Comparison of ENCODE assay signal across 1 cellular context in the genomic region with DNA sequence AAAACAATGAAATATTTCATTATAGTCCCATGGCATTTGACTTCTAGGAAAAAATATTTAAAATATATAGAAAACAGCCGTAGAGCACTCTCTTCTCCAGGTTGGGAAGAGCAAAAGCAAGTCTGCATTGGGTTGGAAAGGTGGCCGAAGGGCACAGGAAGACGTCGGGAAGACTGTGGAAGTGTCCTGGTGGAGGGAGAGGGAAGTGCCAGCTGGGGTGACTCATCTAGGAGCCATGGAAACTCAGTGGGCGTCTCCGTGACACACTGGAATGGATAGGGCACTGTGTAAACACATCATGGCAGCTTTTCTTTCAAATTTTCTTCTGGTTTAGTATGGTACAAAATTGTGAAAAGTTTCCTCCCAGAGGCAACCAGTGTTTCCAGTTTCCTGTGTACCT.
TF ChIP-seq lines count a peak whose summit lies in the region.

No MANE protein-coding gene starts in this region.

TF ChIP-seq in IMR-90, 13 proteins besides CTCF, POLR2A, EP300 and RAD21 (continued from another document):
- TF ChIP-seq USF2 (IDR thresholded peaks at IDR 0.05; ENCODE audit: low read depth, low read length) (no peak), MAFK (IDR thresholded peaks at IDR 0.05; ENCODE audit: low read depth, low read length) (no peak), SMC3 (IDR thresholded peaks at IDR 0.05; ENCODE audit: low read depth, low read length) (peak; percentile 16; the same call in 1 of the 2 replicates), MAZ (IDR thresholded peaks at IDR 0.05; ENCODE audit: borderline replicate concordance, low read depth, low read length) (no peak), NFE2L2 (IDR thresholded peaks at IDR 0.05; ENCODE audit: low read depth, low read length) (no peak), MXI1 (IDR thresholded peaks at IDR 0.05; ENCODE audit: borderline replicate concordance, low read depth, low read length) (peak; percentile 66; the same call in 1 of the 2 replicates)
